ENCODE assay signal across 8 cellular contexts in the genomic region with DNA sequence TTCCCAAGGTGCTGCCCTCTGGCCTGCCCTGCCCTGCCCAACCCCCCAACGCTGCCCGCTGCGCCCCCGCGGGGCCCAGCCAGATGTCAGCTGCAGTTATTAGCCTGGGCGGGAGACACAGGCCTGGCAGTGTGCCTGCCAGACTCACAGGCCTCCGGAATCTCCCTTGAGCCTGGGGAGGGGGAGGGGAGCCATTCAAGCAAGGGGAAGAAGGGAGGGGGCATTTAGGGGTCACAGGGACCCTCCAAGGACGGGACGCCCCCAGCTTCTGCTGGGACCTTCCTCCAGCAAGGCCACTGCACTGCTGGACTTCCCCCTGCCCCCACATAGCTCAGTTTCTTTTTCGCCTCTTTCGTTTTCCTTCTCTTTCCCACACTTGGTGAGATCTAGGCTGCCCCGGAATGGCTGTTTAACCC. TPM values are rescaled to one million over a fixed set of nuclear protein-coding genes. Genes with fewer than 3 reads are reported as not detected.
DNase-seq lines count a peak whose midpoint lies in the region; ATAC-seq lines count a peak whose summit lies in the region.

No MANE protein-coding gene starts in this region.

- H3K4me3 Mint-ChIP-seq in T-helper 2 cell treated with Interferon-gamma antibody and Interleukin-4, amounts not matched to agents 5 μg/mL and 100 μg/mL, for 36 hours, result peak overlapping the region; percentile 88

- H3K4me3 ChIP-seq in HUES6 (ENCODE audit: low read depth, low read length) (peak overlapping the region; percentile 65), ectodermal cell (ENCODE audit: insufficient read depth, low read depth, low read length) (peak overlapping the region; percentile 43)

- peak overlapping the region; percentile 95 for H3K27ac Mint-ChIP-seq in T-helper 2 cell treated with Interferon-gamma antibody and Interleukin-4, amounts not matched to agents 5 μg/mL and 100 μg/mL, for 36 hours

- DNase-seq in DMS153 treated with DMSO at 0.1 percent for 48 hours (lab: John Stamatoyannopoulos, UW; ENCODE audit: unreplicated experiment), result peak; percentile 35
- DNase-seq in T-helper 2 cell treated with Interferon-gamma antibody and Interleukin-4, amounts not matched to agents 5 μg/mL and 100 μg/mL, for 36 hours (ENCODE audit: low spot score), result peak; percentile 26
- DNase-seq in lung microvascular endothelial cell (ENCODE audit: low read depth in 2 of 2), result peak; percentile 65 to 81
- peak; percentile 63 for DNase-seq in superior temporal gyrus (ENCODE audit: extremely low spot score)

- H3K27me3 Mint-ChIP-seq in T-helper 2 cell treated with Interferon-gamma antibody and Interleukin-4, amounts not matched to agents 5 μg/mL and 100 μg/mL, for 36 hours (ENCODE audit: low read depth), result no peaks in the 10 kb centered on the region

- H3K9me3 Mint-ChIP-seq in T-helper 2 cell treated with Interferon-gamma antibody and Interleukin-4, amounts not matched to agents 5 μg/mL and 100 μg/mL, for 36 hours, result no peaks in the 10 kb centered on the region

- WGBS in ectodermal cell, 2 experiments, result 11 to 12% methylated on average over 12 of the region's 12 CpGs

- H3K27ac ChIP-seq in HUES6 (ENCODE audit: low read depth, low read length) (peak overlapping the region; percentile 57; the same call in 1 of the 2 replicates), ectodermal cell (ENCODE audit: insufficient read depth, low read depth, low read length, poor library complexity, severe bottlenecking) (peak overlapping the region; percentile 85)

- ATAC-seq in HG03565 (IDR thresholded peaks at IDR 0.05; ENCODE audit: unreplicated experiment) (no peak), HG03354 (IDR thresholded peaks at IDR 0.05; ENCODE audit: poor library complexity, severe bottlenecking, unreplicated experiment) (no peak)

- H3K4me1 ChIP-seq in HUES6 (ENCODE audit: control insufficient read depth, insufficient read depth, low read length) (peaks cover 43% of the 10 kb centered on the region), ectodermal cell (ENCODE audit: control insufficient read depth, insufficient read depth, low read length) (peaks cover 24% of the 10 kb centered on the region)

- peaks cover 7% of the 10 kb centered on the region; the same call in 1 of the 2 replicates for H3K27me3 ChIP-seq in HUES6 (ENCODE audit: control insufficient read depth, insufficient read depth, low read length)
- peaks cover 32% of the 10 kb centered on the region for H3K27me3 ChIP-seq in ectodermal cell (ENCODE audit: control insufficient read depth, insufficient read depth, low read length, poor library complexity, severe bottlenecking)

- peaks cover 7% of the 10 kb centered on the region for H3K36me3 Mint-ChIP-seq in T-helper 2 cell treated with Interferon-gamma antibody and Interleukin-4, amounts not matched to agents 5 μg/mL and 100 μg/mL, for 36 hours (ENCODE audit: low read depth)

- no peaks in the 10 kb centered on the region for H3K9me3 ChIP-seq in HUES6 (ENCODE audit: control insufficient read depth, insufficient read depth, low read depth, low read length)
- no peaks in the 10 kb centered on the region for H3K9me3 ChIP-seq in ectodermal cell (ENCODE audit: control insufficient read depth, low read length)

- H3K9ac ChIP-seq in HUES6 (ENCODE audit: low read length), result peak overlapping the region; percentile 48

- no peaks in the 10 kb centered on the region for H3K36me3 ChIP-seq in HUES6 (ENCODE audit: control insufficient read depth, insufficient read depth, low read length)
- H3K36me3 ChIP-seq in ectodermal cell (ENCODE audit: control insufficient read depth, insufficient read depth, low read length), result no peaks in the 10 kb centered on the region

- H3K4me1 Mint-ChIP-seq in T-helper 2 cell treated with Interferon-gamma antibody and Interleukin-4, amounts not matched to agents 5 μg/mL and 100 μg/mL, for 36 hours (ENCODE audit: low read depth), result peaks cover 21% of the 10 kb centered on the region

RNA-seq across cellular contexts. Expression of a gene that starts 2.6 kb away (rescaled TPM):
- 15.3 TPM for polyA plus RNA-seq in ectodermal cell (2013, experiment 1 of 4)
- 11.9 TPM for polyA plus RNA-seq in ectodermal cell (2013, experiment 2 of 4)
- polyA plus RNA-seq in ectodermal cell (2013, experiment 3 of 4), result 9.4 TPM
- 7.2 TPM for polyA plus RNA-seq in ectodermal cell (2013, experiment 4 of 4)
- total RNA-seq in lung microvascular endothelial cell, result 59.3 and 124 TPM in 2 replicates

RNA-seq across cellular contexts. Expression of a gene that starts 12.9 kb away (rescaled TPM):
- 529 TPM for polyA plus RNA-seq in ectodermal cell (2013, experiment 1 of 4)
- 504 TPM for polyA plus RNA-seq in ectodermal cell (2013, experiment 2 of 4)
- 435 TPM for polyA plus RNA-seq in ectodermal cell (2013, experiment 3 of 4)
- polyA plus RNA-seq in ectodermal cell (2013, experiment 4 of 4), result 470 TPM
- total RNA-seq in lung microvascular endothelial cell, result 185 and 189 TPM in 2 replicates

RNA-seq across cellular contexts. Expression of a gene that starts 13.2 kb away (rescaled TPM):
- 31.0 TPM for polyA plus RNA-seq in ectodermal cell (2013, experiment 1 of 4)
- 34.3 TPM for polyA plus RNA-seq in ectodermal cell (2013, experiment 2 of 4)
- polyA plus RNA-seq in ectodermal cell (2013, experiment 3 of 4), result 16.1 TPM
- 19.4 TPM for polyA plus RNA-seq in ectodermal cell (2013, experiment 4 of 4)
- total RNA-seq in lung microvascular endothelial cell, result 0.20 TPM in 1 of 2 replicates, not detected in the other

RNA-seq across cellular contexts. Expression of a gene that starts 13.3 kb away (rescaled TPM):
- polyA plus RNA-seq in ectodermal cell (2013, experiment 1 of 4), result 32.3 TPM
- polyA plus RNA-seq in ectodermal cell (2013, experiment 2 of 4), result 29.2 TPM
- 26.8 TPM for polyA plus RNA-seq in ectodermal cell (2013, experiment 3 of 4)
- 27.6 TPM for polyA plus RNA-seq in ectodermal cell (2013, experiment 4 of 4)
- 5.4 and 9.3 TPM in 2 replicates for total RNA-seq in lung microvascular endothelial cell

RNA-seq across cellular contexts. Expression of a gene that starts 17.7 kb away (rescaled TPM):
- 86.4 TPM for polyA plus RNA-seq in ectodermal cell (2013, experiment 1 of 4)
- polyA plus RNA-seq in ectodermal cell (2013, experiment 2 of 4), result 81.8 TPM
- polyA plus RNA-seq in ectodermal cell (2013, experiment 3 of 4), result 66.9 TPM
- polyA plus RNA-seq in ectodermal cell (2013, experiment 4 of 4), result 64.8 TPM
- total RNA-seq in lung microvascular endothelial cell, result 7.1 and 9.8 TPM in 2 replicates
